16 cellular contexts compared by ENCODE assay signal in the genomic region with DNA sequence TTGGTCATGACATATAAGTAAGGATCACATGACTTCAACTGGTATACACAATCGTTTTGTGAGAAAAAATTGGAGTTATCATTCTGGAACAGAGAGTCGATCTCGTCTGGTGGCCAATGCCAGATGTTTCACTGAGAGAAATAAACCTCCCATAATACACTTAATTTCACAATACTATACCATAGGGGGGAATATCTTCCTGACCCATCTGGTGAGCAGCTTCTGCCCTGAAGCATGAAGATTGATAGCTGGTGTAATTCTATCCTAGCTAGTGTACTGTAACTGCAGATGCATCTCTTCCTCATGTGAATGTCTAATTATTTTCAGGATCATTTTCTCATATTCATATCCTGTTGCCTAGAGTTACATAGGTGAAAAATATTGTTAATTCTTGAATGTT. TPM values are rescaled to one million over a fixed set of nuclear protein-coding genes. Genes with fewer than 3 reads are reported as not detected.
DNase-seq lines count a peak whose midpoint lies in the region; ATAC-seq, FAIRE-seq and TF ChIP-seq lines count a peak whose summit lies in the region.
"Had no signal": no experiment of that assay in that cellular context is flagged by ENCODE, and none has a peak within 500 bp of the region (broad histone marks: within the 10 kb centered on the region; RNA-seq: fewer than 3 reads in every experiment).

No MANE protein-coding gene starts in this region.

- no TSS peak for BruUV-seq in K562 (replicated peaks; lab: Mats Ljungman, UMichigan)

- POLR2A ChIA-PET in K562 (lab: Yijun Ruan, JAX): no interaction called here

- CTCF ChIA-PET in K562 (lab: Yijun Ruan, JAX; ENCODE audit: low intra/inter-chr PET ratio): no interaction called here

- H3K9me3 ChIP-seq in K562 (replicated peaks; ENCODE audit: control insufficient read depth, insufficient read depth, low read depth, low read length): no peaks in the 10 kb centered on the region
- H3K9me3 ChIP-seq: SJCRH30 had no signal

- H3K4me3 ChIP-seq in K562: no peak overlapping the region
- H3K4me3 ChIP-seq: SJCRH30 had no signal

- WGBS in K562 (ENCODE audit: insufficient coverage, low coverage, missing lambda C conversion rate): 0% methylated on average over 3 of the region's 3 CpGs

- no peak for FAIRE-seq in K562 (lab: Jason Lieb, UNC)

- intact Hi-C loops in K562 (cut with micrococcal nuclease): no loop called here

- peak; percentile 69 for DNase-seq in NCI-H146 (lab: John Stamatoyannopoulos, UW)
- peak; percentile 99 for DNase-seq in NCI-H2171 treated with DMSO at 0.1 percent for 48 hours (lab: John Stamatoyannopoulos, UW)
- DNase-seq in NCI-H82 treated with DMSO at 0.1 percent for 48 hours (lab: John Stamatoyannopoulos, UW; ENCODE audit: unreplicated experiment): peak; percentile 18
- DNase-seq in K562 (ENCODE audit: extremely low read depth in 1 of 4, low spot score in 3 of 4): no peak
- DNase-seq in activated CD4-positive, alpha-beta T cell treated with anti-CD3 and anti-CD28 coated beads, Interleukin-2, amount 50 U/mL, for 4 hours: no peak
- no peak for DNase-seq in stimulated activated CD4-positive, alpha-beta T cell treated with anti-CD3 and anti-CD28 coated beads, Interleukin-4, amount 100 ng/mL, for 24 hours
- DNase-seq: COR-L47; EL; HCEC 1CT; NCI-H1417; NCI-H2081 treated with DMSO at 0.1 percent for 48 hours; NCI-H526; NK-92 treated with Interleukin-12 subunit alpha and Interleukin-12 subunit beta, amount 100 ng/mL, for 24 hours; SJCRH30 had no signal

- H3K27me3 ChIP-seq in K562 (ENCODE audit: control insufficient read depth in 2 of 2, insufficient read depth in 2 of 2, low read length in 2 of 2): no peaks in the 10 kb centered on the region
- H3K27me3 ChIP-seq: SJCRH30 had no signal

- H3K4me1 ChIP-seq in K562 (replicated peaks in 1 of 2; ENCODE audit: control insufficient read depth in 2 of 2, insufficient read depth in 2 of 2, low read length in 2 of 2): no peaks in the 10 kb centered on the region

- H3K27ac ChIP-seq in K562 (ENCODE audit: extremely low read depth, low read depth, low read length): no peak overlapping the region
- H3K27ac ChIP-seq: SJCRH30 had no signal

- in situ Hi-C loops in K562 (cut with MboI): no loop called here

- no peak for TF ChIP-seq POLR2A in K562 (conservative IDR thresholded peaks at IDR 0.05)

- TF ChIP-seq CTCF in K562 (IDR thresholded peaks at IDR 0.05 in 2 of 3, conservative IDR thresholded peaks at IDR 0.05 in 1 of 3; ENCODE audit: insufficient read depth in 2 of 3, low read depth in 1 of 3, low read length in 3 of 3): no peak

- no peaks in the 10 kb centered on the region for H3K79me2 ChIP-seq in K562 (ENCODE audit: control insufficient read depth, insufficient read depth, low read length)

- H3K36me3 ChIP-seq in K562 (ENCODE audit: control insufficient read depth, insufficient read depth, low read length): no peaks in the 10 kb centered on the region
- H3K36me3 ChIP-seq: SJCRH30 had no signal

- H3K4me2 ChIP-seq in K562 (ENCODE audit: insufficient read depth, low read length): no peak overlapping the region

- H3K9me1 ChIP-seq in K562 (ENCODE audit: control insufficient read depth, insufficient read depth, low read length): no peaks in the 10 kb centered on the region

- TF ChIP-seq EP300 in K562 (IDR thresholded peaks at IDR 0.05; ENCODE audit: low read length): no peak

- ATAC-seq in K562: no peak
- ATAC-seq in activated CD4-positive, CD25-positive, alpha-beta regulatory T cell treated with anti-CD3 and anti-CD28 coated beads, Interleukin-2, amount 50 U/mL, for 24 hours: no peak

- no peaks in the 10 kb centered on the region for H4K20me1 ChIP-seq in K562 (replicated peaks; ENCODE audit: control insufficient read depth, insufficient read depth, low read length)

- H2AFZ ChIP-seq in K562 (ENCODE audit: low read depth, low read length): no peak overlapping the region

- TF ChIP-seq RAD21 in K562 (CRISPR knock-in tag; conservative IDR thresholded peaks at IDR 0.05 in 1 of 2, IDR thresholded peaks at IDR 0.05 in 1 of 2): no peak

- H3K9ac ChIP-seq in K562 (ENCODE audit: insufficient read depth in 1 of 2, low read depth in 2 of 2, low read length in 2 of 2): no peak overlapping the region

TF ChIP-seq in K562, 482 proteins besides CTCF, POLR2A, EP300 and RAD21:
- TF ChIP-seq, protein P1, sequence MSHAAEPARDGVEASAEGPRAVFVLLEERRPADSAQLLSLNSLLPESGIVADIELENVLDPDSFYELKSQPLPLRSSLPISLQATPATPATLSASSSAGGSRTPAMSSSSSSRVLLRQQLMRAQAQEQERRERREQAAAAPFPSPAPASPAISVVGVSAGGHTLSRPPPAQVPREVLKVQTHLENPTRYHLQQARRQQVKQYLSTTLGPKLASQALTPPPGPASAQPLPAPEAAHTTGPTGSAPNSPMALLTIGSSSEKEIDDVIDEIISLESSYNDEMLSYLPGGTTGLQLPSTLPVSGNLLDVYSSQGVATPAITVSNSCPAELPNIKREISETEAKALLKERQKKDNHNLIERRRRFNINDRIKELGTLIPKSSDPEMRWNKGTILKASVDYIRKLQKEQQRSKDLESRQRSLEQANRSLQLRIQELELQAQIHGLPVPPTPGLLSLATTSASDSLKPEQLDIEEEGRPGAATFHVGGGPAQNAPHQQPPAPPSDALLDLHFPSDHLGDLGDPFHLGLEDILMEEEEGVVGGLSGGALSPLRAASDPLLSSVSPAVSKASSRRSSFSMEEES (CRISPR knock-in tag; IDR thresholded peaks at IDR 0.05): peak; percentile 74
- TF ChIP-seq NFATC3 (IDR thresholded peaks at IDR 0.05): no peak
- TF ChIP-seq, protein P2, sequence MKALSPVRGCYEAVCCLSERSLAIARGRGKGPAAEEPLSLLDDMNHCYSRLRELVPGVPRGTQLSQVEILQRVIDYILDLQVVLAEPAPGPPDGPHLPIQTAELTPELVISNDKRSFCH (CRISPR knock-in tag; IDR thresholded peaks at IDR 0.05): no peak
- TF ChIP-seq, protein P2 (tag; IDR thresholded peaks at IDR 0.05): no peak
TF ChIP-seq in K562: peak in this region for 1.

RNA-seq across cellular contexts. Expression of gene CDH7, which starts 15.6 kb away (rescaled TPM):
- not detected in 2 replicates for total RNA-seq in K562 (2011; cell fraction: chromatin; rRNA removed; ENCODE audit: low replicate concordance)
- not detected in 2 replicates for total RNA-seq in K562 (2011; cell fraction: nucleolus; rRNA removed)
- not detected in 2 replicates for total RNA-seq in K562 (2011; cell fraction: nucleoplasm; rRNA removed)
- not detected in 2 replicates for total RNA-seq in K562 (2014; rRNA removed)
- 0.07 TPM in 1 of 2 replicates, not detected in the other for total RNA-seq in K562 (2014; rRNA removed; fragmentation: Illumina TruSeq; extraction: Trizol)
- total RNA-seq in K562 (2015; rRNA removed; fragmentation: Illumina TruSeq; extraction: Trizol): not detected in 2 replicates
- not detected in 2 replicates for total RNA-seq in K562 (2021)
- polyA plus RNA-seq in K562 (2011; rRNA removed): not detected in 2 replicates
- polyA plus RNA-seq in K562 (2011; cell fraction: cytosol; rRNA removed): not detected in 2 replicates
- not detected in 2 replicates for polyA plus RNA-seq in K562 (2011; cell fraction: nucleus; rRNA removed)
- 0.07 TPM in 1 of 2 replicates, not detected in the other for polyA plus RNA-seq in K562 (2012)
- 0.01 TPM in 1 of 2 replicates, not detected in the other for polyA plus RNA-seq in K562 (2014; fragmentation: Illumina TruSeq; extraction: Trizol)
- not detected for polyA plus RNA-seq in K562 (2014; fragmentation: Nextera tagmentation; extraction: Ambion mirVana)
- polyA plus RNA-seq in K562 (2014; rRNA removed): 0.05 TPM in 1 of 2 replicates, not detected in the other
- polyA minus RNA-seq in K562 (2011; rRNA and poly(A)+ RNA removed): 0.06 TPM in 1 of 2 replicates, not detected in the other
- not detected in 2 replicates for polyA minus RNA-seq in K562 (2011; cell fraction: cytosol; rRNA and poly(A)+ RNA removed)
- not detected in 2 replicates for polyA minus RNA-seq in K562 (2011; cell fraction: nucleus; rRNA and poly(A)+ RNA removed)
- total RNA-seq: OCI-LY7 had no signal

Comparison
In these comparisons a context has a peak if more than half of its experiments do, and no peak if none do; other contexts are left out.
1. DNase-seq: peak in NCI-H146 (single experiment), NCI-H2171 treated with DMSO at 0.1 percent for 48 hours (single experiment) and NCI-H82 treated with DMSO at 0.1 percent for 48 hours (single experiment); none in K562 (0 of 4), activated CD4-positive, alpha-beta T cell treated with anti-CD3 and anti-CD28 coated beads, Interleukin-2, amount 50 U/mL, for 4 hours (0 of 2) and stimulated activated CD4-positive, alpha-beta T cell treated with anti-CD3 and anti-CD28 coated beads, Interleukin-4, amount 100 ng/mL, for 24 hours (single experiment).